1 cellular context compared by ENCODE assay signal in the genomic region with DNA sequence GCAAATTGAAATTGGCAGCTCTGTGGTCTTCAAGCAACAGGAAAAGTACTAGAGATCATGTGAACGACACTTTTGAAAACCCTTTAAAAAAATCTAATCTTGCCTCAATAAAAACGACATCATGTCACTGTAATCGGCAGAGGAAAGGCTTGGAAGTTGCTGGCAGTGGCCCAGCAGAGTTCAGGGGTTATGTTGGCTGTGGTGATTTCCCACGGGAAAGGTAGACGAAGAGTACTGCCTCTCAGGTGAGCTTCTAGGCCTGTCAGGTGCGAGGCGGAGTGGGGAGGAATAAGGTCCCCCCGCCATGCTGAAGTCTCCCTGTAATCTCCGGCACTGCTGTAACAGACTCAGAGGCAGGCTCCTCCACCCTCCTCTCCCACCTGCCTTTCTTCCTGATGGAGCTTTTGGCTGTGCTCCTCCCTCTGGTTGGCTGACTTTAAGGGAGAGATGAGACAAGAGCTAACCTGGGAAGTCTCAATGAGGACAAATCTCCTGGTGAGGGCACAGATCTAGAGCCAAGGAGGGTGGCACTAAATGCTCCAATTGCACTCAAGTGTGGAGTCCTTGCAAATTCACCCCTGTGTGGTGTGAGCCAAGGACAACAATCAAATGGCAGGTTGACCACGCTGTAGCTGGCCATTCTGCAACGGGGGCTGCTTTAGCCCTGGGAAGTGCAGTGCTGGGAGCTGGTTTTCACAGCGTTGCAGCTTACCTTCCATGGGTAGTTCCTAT.
TF ChIP-seq lines count a peak whose summit lies in the region.

No MANE protein-coding gene starts in this region.

TF ChIP-seq in H1, 55 proteins besides CTCF, POLR2A, EP300 and RAD21:
- no peak for TF ChIP-seq SIRT6 (IDR thresholded peaks at IDR 0.05; ENCODE audit: low read length)
- TF ChIP-seq SAP30 (IDR thresholded peaks at IDR 0.05; ENCODE audit: insufficient read depth, insufficient replicate concordance, low read length): no peak
- no peak for TF ChIP-seq FOSL1 (IDR thresholded peaks at IDR 0.05; ENCODE audit: insufficient read depth, low read depth, low read length)
- no peak for TF ChIP-seq TCF12 (IDR thresholded peaks at IDR 0.05; ENCODE audit: low read depth, low read length)
- TF ChIP-seq RXRA (IDR thresholded peaks at IDR 0.05; ENCODE audit: insufficient read depth, low read depth, low read length): no peak
- TF ChIP-seq EGR1 (IDR thresholded peaks at IDR 0.05; ENCODE audit: borderline replicate concordance, low read depth, low read length): no peak
- TF ChIP-seq CEBPB (IDR thresholded peaks at IDR 0.05; ENCODE audit: low read depth, low read length): no peak
- TF ChIP-seq TBP (IDR thresholded peaks at IDR 0.05; ENCODE audit: low read depth, low read length): no peak
- no peak for TF ChIP-seq CHD2 (IDR thresholded peaks at IDR 0.05; ENCODE audit: low read length)
